In the genomic region with DNA sequence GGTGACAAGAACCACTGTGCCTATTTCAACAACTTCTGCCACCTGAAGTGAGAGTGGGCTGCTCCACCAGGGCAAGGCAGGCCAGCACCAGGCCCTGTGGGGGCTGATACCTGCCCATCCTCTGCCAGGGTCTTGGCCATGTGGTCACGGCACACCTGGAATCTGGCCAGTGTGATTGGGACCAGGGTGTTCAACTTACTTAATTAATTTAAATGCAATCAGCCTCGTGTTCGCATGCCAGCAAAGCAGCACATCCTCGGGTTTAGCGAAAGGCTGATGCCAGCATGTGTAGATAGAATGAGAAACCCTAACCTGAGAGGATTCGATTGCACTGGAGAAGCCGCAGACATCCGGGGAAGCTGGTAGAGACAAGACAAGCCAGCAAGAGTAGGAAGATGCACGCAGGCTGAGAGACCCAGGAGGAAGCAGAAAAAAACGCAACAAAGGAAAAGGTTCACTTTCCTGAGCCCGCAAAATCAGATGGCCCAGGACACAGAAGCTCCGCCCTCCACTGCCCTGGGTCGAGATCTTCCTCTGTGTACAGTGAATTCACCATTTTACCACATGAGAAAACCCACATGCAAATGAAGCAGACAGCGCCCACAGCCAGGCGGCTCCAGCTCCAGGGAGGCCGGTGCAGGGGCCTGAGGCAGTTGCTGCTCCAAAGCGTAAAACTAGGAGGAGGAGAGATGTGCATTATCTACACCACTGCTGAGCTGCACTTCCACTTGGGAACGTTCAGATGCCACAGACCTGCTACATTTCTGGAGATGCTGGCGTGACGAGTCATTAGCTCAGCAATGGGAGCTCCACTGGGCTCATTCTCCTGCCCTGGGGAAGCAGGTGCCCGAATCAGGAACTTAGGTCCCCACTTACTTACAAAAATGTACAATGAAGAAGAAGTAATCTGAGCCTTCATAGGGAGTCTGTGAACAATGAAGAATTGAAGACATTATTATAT, we compare ENCODE assay signal across 9 cellular contexts.
A peak's percentile ranks its signal among the peaks of the same experiment; 100 is the strongest.
DNase-seq lines count a peak whose midpoint lies in the region; ATAC-seq and FAIRE-seq lines count a peak whose summit lies in the region.
"Had no signal": no experiment of that assay in that cellular context is flagged by ENCODE, and none has a peak within 500 bp of the region (broad histone marks: within the 10 kb centered on the region; RNA-seq: fewer than 3 reads in every experiment).

No MANE protein-coding gene starts in this region.

- H3K27me3 ChIP-seq in effector memory CD4-positive, alpha-beta T cell (replicated peaks; ENCODE audit: control insufficient read depth, insufficient read depth, low read length, poor library complexity, severe bottlenecking): no peaks in the 10 kb centered on the region

- intact Hi-C loops in sciatic nerve (cut with DNase I): no loop called here

- H3K27ac ChIP-seq in effector memory CD4-positive, alpha-beta T cell (ENCODE audit: insufficient read depth, low read length, poor library complexity, severe bottlenecking): no peak overlapping the region
- H3K27ac ChIP-seq: skin epidermis had no signal

- peaks cover 13% of the 10 kb centered on the region for H3K4me1 ChIP-seq in effector memory CD4-positive, alpha-beta T cell (ENCODE audit: control insufficient read depth, insufficient read depth, low read length, poor library complexity, severe bottlenecking)

- peak; percentile 41 for DNase-seq in RPMI7951 (ENCODE audit: low read depth)
- DNase-seq in effector memory CD4-positive, alpha-beta T cell: peak in 2 of 3 donors; percentile 3 to 11
- no peak for DNase-seq in sciatic nerve (ENCODE audit: low spot score)
- DNase-seq in activated CD4-positive, CD25-positive, alpha-beta regulatory T cell treated with anti-CD3 and anti-CD28 coated beads, Interleukin-2, amount 50 U/mL, for 72 hours: no peak
- DNase-seq in SIG-M5 treated with dmso at 0.1 percent for 504 hours (lab: John Stamatoyannopoulos, UW; ENCODE audit: unreplicated experiment): no peak
- no peak for DNase-seq in HTR-8/SVneo (ENCODE audit: insufficient read length, low spot score)

- no peaks in the 10 kb centered on the region for H3K36me3 ChIP-seq in effector memory CD4-positive, alpha-beta T cell (ENCODE audit: control insufficient read depth, insufficient read depth, low read length)

- ATAC-seq in GM18517 (IDR thresholded peaks at IDR 0.05; ENCODE audit: unreplicated experiment): peak; percentile 95
- ATAC-seq in HG02852 (IDR thresholded peaks at IDR 0.05; ENCODE audit: unreplicated experiment): peak; percentile 94
- ATAC-seq in sciatic nerve: no peak

- no peak for FAIRE-seq in HTR-8/SVneo (lab: Jason Lieb, UNC)

- H3K4me3 ChIP-seq in effector memory CD4-positive, alpha-beta T cell (ENCODE audit: insufficient read depth, low read depth, low read length, poor library complexity, severe bottlenecking): peak overlapping the region; percentile 20
- H3K4me3 ChIP-seq: skin epidermis had no signal

- H3K9me3 ChIP-seq in effector memory CD4-positive, alpha-beta T cell (ENCODE audit: control insufficient read depth, low read length): no peaks in the 10 kb centered on the region

Comparison
In these comparisons a context has a peak if more than half of its experiments do, and no peak if none do; other contexts are left out.
1. DNase-seq: peak in RPMI7951 (single experiment) and effector memory CD4-positive, alpha-beta T cell (2 of 3); none in sciatic nerve (single experiment), activated CD4-positive, CD25-positive, alpha-beta regulatory T cell treated with anti-CD3 and anti-CD28 coated beads, Interleukin-2, amount 50 U/mL, for 72 hours (single experiment), SIG-M5 treated with dmso at 0.1 percent for 504 hours (single experiment) and HTR-8/SVneo (single experiment).